34 cellular contexts compared by ENCODE assay signal in the genomic region with DNA sequence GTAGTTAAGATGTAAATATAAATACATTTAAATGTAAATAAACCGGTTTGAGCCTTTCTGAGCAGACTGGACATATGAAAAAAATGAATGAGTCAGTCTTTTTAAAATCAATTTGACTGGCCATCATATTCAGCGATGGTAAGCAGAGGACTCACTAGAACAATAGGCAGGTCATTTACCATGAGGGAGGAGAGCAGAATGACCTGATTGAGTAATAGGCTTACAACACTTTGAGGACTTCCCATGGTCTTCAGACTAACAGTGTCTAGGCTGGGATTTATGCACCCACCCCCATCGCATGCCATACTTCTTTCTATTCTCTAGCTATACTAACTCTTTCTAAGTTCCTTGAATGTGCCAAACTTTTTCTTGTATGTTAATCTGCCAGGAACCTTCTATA.
"Had no signal": no experiment of that assay in that cellular context is flagged by ENCODE, and none has a peak within 500 bp of the region (broad histone marks: within the 10 kb centered on the region; RNA-seq: fewer than 3 reads in every experiment).

No MANE protein-coding gene starts in this region.

- H3K36me3 ChIP-seq: adrenal gland, SJSA1 had no signal

- H3K4me1 Mint-ChIP-seq: activated CD4-positive, alpha-beta T cell treated with anti-CD3 and anti-CD28 coated beads for 36 hours; activated CD4-positive, alpha-beta T cell treated with anti-CD3 and anti-CD28 coated beads, Interleukin-2, amount 10 ng/mL, durations not matched to agents 7 days and 5 days had no signal

- H3K27ac Mint-ChIP-seq: activated CD4-positive, alpha-beta memory T cell treated with anti-CD3 and anti-CD28 coated beads for 36 hours; activated CD4-positive, alpha-beta T cell treated with anti-CD3 and anti-CD28 coated beads for 36 hours; activated CD4-positive, alpha-beta T cell treated with anti-CD3 and anti-CD28 coated beads, Interleukin-2, amount 10 ng/mL, durations not matched to agents 7 days and 5 days; activated naive CD4-positive, alpha-beta T cell treated with anti-CD3 and anti-CD28 coated beads for 36 hours; activated naive CD4-positive, alpha-beta T cell treated with anti-CD3 and anti-CD28 coated beads, Interleukin-2, amount 50 U/mL, for 72 hours; activated T-helper 1 cell treated with anti-CD3 and anti-CD28 coated beads, Interleukin-12 subunit alpha, Interleukin-12 subunit beta, Interleukin-2, Interleukin-4 antibody, amounts not matched to agents 30 ng/mL and 10 ng/mL and 1 ng/mL, durations not matched to agents 14 hours and 24 hours and 36 hours; WTC11 had no signal

- ATAC-seq: activated CD4-positive, alpha-beta T cell treated with anti-CD3 and anti-CD28 coated beads for 36 hours; activated CD4-positive, CD25-positive, alpha-beta regulatory T cell treated with anti-CD3 and anti-CD28 coated beads, Interleukin-2, amount 50 U/mL, for 24 hours; activated naive CD4-positive, alpha-beta T cell treated with anti-CD3 and anti-CD28 coated beads, Interleukin-2, amount 50 U/mL, for 72 hours; activated T-cell treated with anti-CD3 and anti-CD28 coated beads, Interleukin-2, amount 50 U/mL, for 4 hours; body of pancreas; Panc1; WTC11 had no signal

- H3K4me3 Mint-ChIP-seq: activated CD4-positive, alpha-beta memory T cell treated with anti-CD3 and anti-CD28 coated beads for 36 hours; activated CD4-positive, alpha-beta T cell treated with anti-CD3 and anti-CD28 coated beads for 36 hours; activated CD4-positive, alpha-beta T cell treated with anti-CD3 and anti-CD28 coated beads, Interleukin-2, amount 10 ng/mL, durations not matched to agents 7 days and 5 days; activated naive CD4-positive, alpha-beta T cell treated with anti-CD3 and anti-CD28 coated beads for 36 hours; activated T-cell treated with anti-CD3 and anti-CD28 coated beads, Interleukin-2, amount 50 U/mL, for 4 hours; activated T-helper 1 cell treated with anti-CD3 and anti-CD28 coated beads, Interleukin-12 subunit alpha, Interleukin-12 subunit beta, Interleukin-2, Interleukin-4 antibody, amounts not matched to agents 30 ng/mL and 10 ng/mL and 1 ng/mL, durations not matched to agents 14 hours and 24 hours and 36 hours; WTC11 had no signal

- H3K4me1 ChIP-seq: adrenal gland, body of pancreas, SJSA1 had no signal

- DNase-seq: activated CD4-positive, alpha-beta memory T cell treated with anti-CD3 and anti-CD28 coated beads for 36 hours; activated CD4-positive, alpha-beta T cell treated with anti-CD3 and anti-CD28 coated beads for 36 hours; activated CD4-positive, alpha-beta T cell treated with anti-CD3 and anti-CD28 coated beads, Interleukin-2, amount 10 ng/mL, durations not matched to agents 7 days and 5 days; activated CD8-positive, alpha-beta memory T cell treated with anti-CD3 and anti-CD28 coated beads, Interleukin-2, amount 50 U/mL, for 4 hours; activated gamma-delta T cell treated with Interleukin-2 at 50 U/mL for 16 hours; activated naive CD4-positive, alpha-beta T cell treated with anti-CD3 and anti-CD28 coated beads for 36 hours; activated T-cell treated with anti-CD3 and anti-CD28 coated beads for 4 hours; activated T-cell treated with anti-CD3 and anti-CD28 coated beads, Interleukin-2, amount 50 U/mL, for 4 hours; adrenal gland; body of pancreas; caudate nucleus; cerebellar nuclear complex; IMR-90; Kasumi-1; KG1; NCI-H1105; NCI-H1417 treated with DMSO at 0.1 percent for 48 hours; NCI-H187 treated with DMSO at 0.1 percent for 48 hours; NCI-H2081; NCI-H2171 treated with DMSO at 0.1 percent for 48 hours; NCI-H2227 treated with DMSO at 0.1 percent for 48 hours; NCI-H446; NCI-H510A treated with DMSO at 0.1 percent for 48 hours; NCI-H526 treated with DMSO at 0.1 percent for 48 hours; NCI-H774; SHP77 treated with DMSO at 0.1 percent for 48 hours; SK-N-SH; T1000 had no signal

- H3K36me3 Mint-ChIP-seq: activated CD4-positive, alpha-beta memory T cell treated with anti-CD3 and anti-CD28 coated beads for 36 hours; activated naive CD4-positive, alpha-beta T cell treated with anti-CD3 and anti-CD28 coated beads, Interleukin-2, amount 50 U/mL, for 72 hours; WTC11 had no signal

- H3K27me3 ChIP-seq: adrenal gland, body of pancreas, SJSA1 had no signal

- H3K9ac ChIP-seq: SK-N-SH had no signal

- H3K9me3 Mint-ChIP-seq: activated CD4-positive, alpha-beta memory T cell treated with anti-CD3 and anti-CD28 coated beads for 36 hours; activated CD4-positive, alpha-beta T cell treated with anti-CD3 and anti-CD28 coated beads, Interleukin-2, amount 10 ng/mL, durations not matched to agents 7 days and 5 days; activated naive CD4-positive, alpha-beta T cell treated with anti-CD3 and anti-CD28 coated beads for 36 hours; activated T-cell treated with anti-CD3 and anti-CD28 coated beads, Interleukin-2, amount 50 U/mL, for 4 hours; activated T-helper 1 cell treated with anti-CD3 and anti-CD28 coated beads, Interleukin-12 subunit alpha, Interleukin-12 subunit beta, Interleukin-2, Interleukin-4 antibody, amounts not matched to agents 30 ng/mL and 10 ng/mL and 1 ng/mL, durations not matched to agents 14 hours and 24 hours and 36 hours; WTC11 had no signal

- H3K9me3 ChIP-seq: adrenal gland, body of pancreas, SJSA1, SK-N-SH had no signal

- H3K4me3 ChIP-seq: adrenal gland, body of pancreas, SJSA1 had no signal

- H3K27ac ChIP-seq: adrenal gland, body of pancreas, SJSA1 had no signal

- H3K27me3 Mint-ChIP-seq: activated CD4-positive, alpha-beta memory T cell treated with anti-CD3 and anti-CD28 coated beads for 36 hours; activated CD4-positive, alpha-beta T cell treated with anti-CD3 and anti-CD28 coated beads for 36 hours; activated CD4-positive, alpha-beta T cell treated with anti-CD3 and anti-CD28 coated beads, Interleukin-2, amount 10 ng/mL, durations not matched to agents 7 days and 5 days had no signal

- H3K4me2 ChIP-seq: SK-N-SH had no signal
